1 cellular context compared by ENCODE assay signal in the genomic region with DNA sequence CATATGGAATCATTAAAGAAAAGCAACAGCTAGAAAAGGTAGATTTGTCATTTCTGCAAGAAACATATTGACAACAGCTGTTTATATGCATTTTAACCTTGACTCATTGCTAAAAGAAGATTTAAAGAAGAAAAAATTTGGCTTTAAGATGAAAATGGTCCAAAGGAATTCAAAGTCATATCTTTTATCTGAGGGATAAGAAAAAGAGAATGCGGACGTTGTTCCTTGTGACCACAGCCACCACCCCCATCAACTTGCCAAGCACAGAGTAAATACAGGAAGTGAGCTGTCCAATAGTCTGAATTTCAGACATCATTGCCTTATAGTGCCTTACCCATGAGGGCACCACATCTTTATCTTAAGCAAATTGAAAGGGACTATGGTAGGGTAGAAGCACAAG.
TF ChIP-seq lines count a peak whose summit lies in the region.

No MANE protein-coding gene starts in this region.

TF ChIP-seq in endothelial cell of umbilical vein, 7 proteins besides CTCF, POLR2A, EP300 and RAD21:
- TF ChIP-seq FOS (IDR thresholded peaks at IDR 0.05; ENCODE audit: borderline replicate concordance, insufficient read depth, low read length) (no peak), POLR2AphosphoS5 (IDR thresholded peaks at IDR 0.05; ENCODE audit: insufficient read depth, low read depth, low read length) (no peak), GATA2 (IDR thresholded peaks at IDR 0.05; ENCODE audit: insufficient read depth, insufficient read length, low read depth, low read length) (no peak), JUN (IDR thresholded peaks at IDR 0.05; ENCODE audit: borderline replicate concordance, insufficient read depth, insufficient read length, low read depth) (no peak), EZH2 (IDR thresholded peaks at IDR 0.05; ENCODE audit: borderline replicate concordance, low read depth, low read length, severe bottlenecking) (no peak), MYC (IDR thresholded peaks at IDR 0.05; ENCODE audit: low read depth, low read length) (no peak)
- TF ChIP-seq, protein P1, sequence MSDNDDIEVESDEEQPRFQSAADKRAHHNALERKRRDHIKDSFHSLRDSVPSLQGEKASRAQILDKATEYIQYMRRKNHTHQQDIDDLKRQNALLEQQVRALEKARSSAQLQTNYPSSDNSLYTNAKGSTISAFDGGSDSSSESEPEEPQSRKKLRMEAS (IDR thresholded peaks at IDR 0.05; ENCODE audit: insufficient read depth, insufficient read length), result no peak
